33 cellular contexts compared by ENCODE assay signal in the genomic region with DNA sequence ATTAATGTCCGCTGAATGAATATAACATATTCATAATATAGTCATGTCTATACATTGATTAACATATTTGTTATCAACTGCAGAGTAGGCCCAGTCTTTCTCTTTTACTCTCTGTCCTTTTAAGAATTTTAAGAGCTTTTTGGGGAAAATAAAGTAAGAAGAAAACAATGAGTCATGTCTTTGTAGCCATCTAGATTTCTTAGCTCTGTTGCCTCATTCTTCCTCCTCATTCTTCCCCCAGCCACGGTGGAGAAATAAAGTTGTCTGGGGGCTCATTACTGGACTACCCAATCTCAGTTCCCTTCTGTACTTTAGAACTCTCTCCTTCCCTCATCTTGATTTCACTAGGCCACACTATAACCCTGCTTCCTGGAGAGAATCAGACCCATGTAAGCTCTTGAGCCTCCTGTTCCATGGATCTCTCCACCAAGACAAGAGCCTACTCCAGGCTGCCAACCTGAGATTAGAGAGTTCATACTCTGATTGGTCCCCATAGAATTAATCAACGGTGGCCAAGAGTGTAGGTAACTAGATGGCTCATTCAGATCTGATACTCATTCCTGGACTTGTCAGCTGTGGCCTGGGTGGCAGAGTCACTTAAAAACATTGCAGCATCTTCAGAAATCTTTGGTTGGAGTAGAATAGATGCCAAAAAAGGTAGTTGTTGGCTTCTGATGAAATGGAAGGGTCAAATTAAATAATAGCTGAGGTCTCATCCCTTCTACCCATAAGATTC. TPM values are rescaled to one million over a fixed set of nuclear protein-coding genes. Genes with fewer than 3 reads are reported as not detected.
A peak's percentile ranks its signal among the peaks of the same experiment; 100 is the strongest.
DNase-seq lines count a peak whose midpoint lies in the region; ATAC-seq and TF ChIP-seq lines count a peak whose summit lies in the region.
"Had no signal": no experiment of that assay in that cellular context is flagged by ENCODE, and none has a peak within 500 bp of the region (broad histone marks: within the 10 kb centered on the region; RNA-seq: fewer than 3 reads in every experiment).

No MANE protein-coding gene starts in this region.

- H3K9me3 Mint-ChIP-seq in activated CD8-positive, alpha-beta memory T cell treated with anti-CD3 and anti-CD28 coated beads, Interleukin-2, amount 10 ng/mL, durations not matched to agents 7 days and 5 days (ENCODE audit: low read depth), result peaks cover 12% of the 10 kb centered on the region
- H3K9me3 Mint-ChIP-seq: endodermal cell had no signal

- no peak overlapping the region for H3K4me3 Mint-ChIP-seq in activated CD8-positive, alpha-beta memory T cell treated with anti-CD3 and anti-CD28 coated beads, Interleukin-2, amount 10 ng/mL, durations not matched to agents 7 days and 5 days
- H3K4me3 Mint-ChIP-seq: activated CD4-positive, alpha-beta memory T cell treated with anti-CD3 and anti-CD28 coated beads, Interleukin-2, amount 10 ng/mL, durations not matched to agents 7 days and 5 days; activated naive CD8-positive, alpha-beta T cell; CD14-positive monocyte; endodermal cell; IgD-negative memory B cell; type B pancreatic cell had no signal

- peaks cover 17% of the 10 kb centered on the region for H3K4me1 Mint-ChIP-seq in activated CD8-positive, alpha-beta memory T cell treated with anti-CD3 and anti-CD28 coated beads, Interleukin-2, amount 10 ng/mL, durations not matched to agents 7 days and 5 days
- H3K4me1 Mint-ChIP-seq: endodermal cell, IgD-negative memory B cell had no signal

- TF ChIP-seq CTCF in fibroblast of pulmonary artery (IDR thresholded peaks at IDR 0.05; ENCODE audit: low read length, missing control alignments) (no peak), uterus (IDR thresholded peaks at IDR 0.05) (no peak)

- ATAC-seq in activated CD8-positive, alpha-beta memory T cell treated with anti-CD3 and anti-CD28 coated beads, Interleukin-2, amount 10 ng/mL, durations not matched to agents 7 days and 5 days, result no peak
- ATAC-seq: esophagus mucosa, foreskin keratinocyte, heart left ventricle, left ventricle myocardium superior, PC-3, right lobe of liver had no signal

- CTCF ChIA-PET in activated CD8-positive, alpha-beta memory T cell treated with anti-CD3 and anti-CD28 coated beads, Interleukin-2, amount 10 ng/mL, durations not matched to agents 7 days and 5 days (lab: Charles Lee), result no interaction called here

- H3K27ac ChIP-seq in uterus, result peak overlapping the region; percentile 23 to 78
- H3K27ac ChIP-seq: foreskin keratinocyte, right lobe of liver had no signal

- no peaks in the 10 kb centered on the region for H3K9me3 ChIP-seq in uterus
- H3K9me3 ChIP-seq: right lobe of liver had no signal

- H3K36me3 Mint-ChIP-seq in activated CD8-positive, alpha-beta memory T cell treated with anti-CD3 and anti-CD28 coated beads, Interleukin-2, amount 10 ng/mL, durations not matched to agents 7 days and 5 days, result peaks cover 23% of the 10 kb centered on the region
- H3K36me3 Mint-ChIP-seq: CD14-positive monocyte, IgD-negative memory B cell, type B pancreatic cell had no signal

- H3K4me3 ChIP-seq in fibroblast of pulmonary artery (replicated peaks; ENCODE audit: low read depth, low read length) (no peak overlapping the region), uterus (no peak overlapping the region)
- H3K4me3 ChIP-seq: heart left ventricle, right lobe of liver had no signal

- H3K27me3 Mint-ChIP-seq in activated CD8-positive, alpha-beta memory T cell treated with anti-CD3 and anti-CD28 coated beads, Interleukin-2, amount 10 ng/mL, durations not matched to agents 7 days and 5 days, result no peaks in the 10 kb centered on the region
- H3K27me3 Mint-ChIP-seq: activated CD4-positive, alpha-beta memory T cell treated with anti-CD3 and anti-CD28 coated beads, Interleukin-2, amount 10 ng/mL, durations not matched to agents 7 days and 5 days; activated naive CD8-positive, alpha-beta T cell; type B pancreatic cell had no signal

- no peaks in the 10 kb centered on the region for H3K27me3 ChIP-seq in uterus
- H3K27me3 ChIP-seq: foreskin keratinocyte, heart left ventricle, right lobe of liver had no signal

- peak overlapping the region; percentile 37 for H3K27ac Mint-ChIP-seq in activated CD8-positive, alpha-beta memory T cell treated with anti-CD3 and anti-CD28 coated beads, Interleukin-2, amount 10 ng/mL, durations not matched to agents 7 days and 5 days
- H3K27ac Mint-ChIP-seq: activated CD4-positive, alpha-beta memory T cell treated with anti-CD3 and anti-CD28 coated beads, Interleukin-2, amount 10 ng/mL, durations not matched to agents 7 days and 5 days; activated naive CD8-positive, alpha-beta T cell; endodermal cell; IgD-negative memory B cell; type B pancreatic cell had no signal

- peaks cover 0 to 5% of the 10 kb centered on the region in 2 donors for H3K4me1 ChIP-seq in uterus
- H3K4me1 ChIP-seq: foreskin keratinocyte had no signal

- no peak for DNase-seq in activated CD8-positive, alpha-beta memory T cell treated with anti-CD3 and anti-CD28 coated beads, Interleukin-2, amount 10 ng/mL, durations not matched to agents 7 days and 5 days
- DNase-seq in activated CD8-positive, alpha-beta memory T cell treated with anti-CD3 and anti-CD28 coated beads for 24 hours, result no peak
- peak; percentile 36 for DNase-seq in NOMO-1 treated with DMSO at 0.1 percent for 48 hours (lab: John Stamatoyannopoulos, UW; ENCODE audit: unreplicated experiment)
- DNase-seq in fibroblast of pulmonary artery (ENCODE audit: low read depth), result peak; percentile 39
- DNase-seq in uterus, result no peak
- DNase-seq in NCI-H1092 (lab: John Stamatoyannopoulos, UW), result no peak
- no peak for DNase-seq in germinal center (ENCODE audit: low spot score)
- DNase-seq in dermis blood vessel endothelial cell, result no peak
- DNase-seq: activated CD4-positive, alpha-beta memory T cell treated with anti-CD3 and anti-CD28 coated beads, Interleukin-2, amount 10 ng/mL, durations not matched to agents 7 days and 5 days; activated CD4-positive, CD25-positive, alpha-beta regulatory T cell treated with anti-CD3 and anti-CD28 coated beads, Interleukin-2, amount 50 U/mL, for 72 hours; Calu3; caudate nucleus; DMS79; endodermal cell; foreskin keratinocyte; GF-D8; heart left ventricle; kidney; left ventricle myocardium superior; NCI-H446; NCI-H748 treated with DMSO at 0.1 percent for 48 hours; PC-3; posterior cingulate gyrus; right lobe of liver; Right ventricle myocardium superior; stimulated activated CD4-positive, alpha-beta T cell treated with anti-CD3 and anti-CD28 coated beads, Interleukin-12 subunit alpha, Interleukin-12 subunit beta, amount 100 ng/mL, for 4 hours; stimulated activated CD4-positive, alpha-beta T cell treated with anti-CD3 and anti-CD28 coated beads, Interleukin-4, amount 100 ng/mL, for 1 hour; substantia nigra had no signal

- no peaks in the 10 kb centered on the region for H3K36me3 ChIP-seq in uterus
- H3K36me3 ChIP-seq: heart left ventricle, right lobe of liver had no signal

- TF ChIP-seq POLR2A in uterus (IDR thresholded peaks at IDR 0.05), result no peak

- intact Hi-C loops in uterus (cut with DNase I; ENCODE audit: low total_unique reads), result no loop called here

RNA-seq across cellular contexts. Expression of a gene that starts 44.2 kb away (rescaled TPM):
- total RNA-seq in activated CD8-positive, alpha-beta memory T cell treated with anti-CD3 and anti-CD28 coated beads, Interleukin-2, amount 10 ng/mL, durations not matched to agents 7 days and 5 days, result 10 to 100 TPM; 37.0 to 66.8 TPM
- total RNA-seq in uterus, result 10 to 100 TPM; 41.8 to 94.0 (median 69.6) TPM
- total RNA-seq in dermis blood vessel endothelial cell, result 75.4 and 81.2 TPM in 2 replicates

RNA-seq across cellular contexts. Expression of a gene that starts 44.2 kb away (rescaled TPM):
- 10 to 100 TPM; 41.8 to 63.4 TPM for total RNA-seq in activated CD8-positive, alpha-beta memory T cell treated with anti-CD3 and anti-CD28 coated beads, Interleukin-2, amount 10 ng/mL, durations not matched to agents 7 days and 5 days
- total RNA-seq in uterus, result 10 to 100 TPM; 16.5 to 35.8 (median 24.6) TPM
- 22.8 and 24.0 TPM in 2 replicates for total RNA-seq in dermis blood vessel endothelial cell

Comparison
In these comparisons a context has a peak if more than half of its experiments do, and no peak if none do; other contexts are left out.
1. DNase-seq: peak in NOMO-1 treated with DMSO at 0.1 percent for 48 hours (single experiment) and fibroblast of pulmonary artery (single experiment); none in activated CD8-positive, alpha-beta memory T cell treated with anti-CD3 and anti-CD28 coated beads, Interleukin-2, amount 10 ng/mL, durations not matched to agents 7 days and 5 days (single experiment), activated CD8-positive, alpha-beta memory T cell treated with anti-CD3 and anti-CD28 coated beads for 24 hours (single experiment), uterus (0 of 2), NCI-H1092 (single experiment), germinal center (single experiment) and dermis blood vessel endothelial cell (single experiment).